In the genomic region with DNA sequence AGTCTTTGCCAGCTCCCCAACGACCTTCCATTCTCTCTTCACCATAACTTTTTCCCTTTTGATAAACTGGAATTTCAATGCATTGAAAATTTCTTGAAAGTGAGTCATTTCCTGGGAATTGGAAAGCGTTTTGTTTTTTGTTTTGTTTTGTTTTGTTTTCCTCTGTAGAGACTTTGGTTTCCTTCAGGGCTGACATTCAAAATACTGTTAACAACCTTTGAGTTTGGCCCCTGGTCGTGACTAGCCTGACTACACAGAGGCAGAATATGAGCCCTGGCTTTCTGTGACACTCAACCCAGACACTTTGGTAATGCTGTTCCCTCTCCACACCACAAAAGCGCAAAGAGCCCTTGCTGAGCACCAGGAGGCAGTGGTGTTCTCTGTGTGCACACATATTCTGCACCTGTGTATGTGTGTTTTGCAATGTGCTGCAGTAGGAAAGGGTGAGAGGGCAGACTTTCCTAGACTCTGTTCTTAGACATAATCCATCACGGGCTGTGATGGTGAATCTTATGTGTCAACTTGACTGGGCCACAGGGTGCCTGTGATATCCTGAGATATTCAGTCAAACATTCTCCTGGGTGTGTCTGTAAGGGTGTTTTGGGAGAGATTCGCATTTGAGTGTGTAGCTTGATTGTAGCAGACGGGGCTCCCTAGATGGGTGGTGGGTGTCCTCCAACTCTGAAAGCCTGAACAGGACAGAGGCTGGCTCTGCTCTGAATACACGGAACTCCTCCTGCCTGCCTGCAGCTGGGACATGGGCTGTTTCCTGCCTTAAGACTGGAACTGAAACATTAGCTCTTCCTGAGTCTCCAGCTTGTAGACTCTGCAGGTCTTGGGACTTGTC, we compare ENCODE assay signal across 8 cellular contexts. TPM values are rescaled to one million over a fixed set of nuclear protein-coding genes. Genes with fewer than 3 reads are reported as not detected.
DNase-seq lines count a peak whose midpoint lies in the region; ATAC-seq and TF ChIP-seq lines count a peak whose summit lies in the region.

No MANE protein-coding gene starts in this region.

- peaks cover 5% of the 10 kb centered on the region for H3K4me1 Mint-ChIP-seq in T-helper 17 cell

- no peak overlapping the region for H3K9ac ChIP-seq in fibroblast of lung (ENCODE audit: insufficient read depth, low read length)

- H3K36me3 ChIP-seq in fibroblast of lung (ENCODE audit: control insufficient read depth, insufficient read depth, low read length), result no peaks in the 10 kb centered on the region

- DNase-seq in DMS53 treated with DMSO at 0.1 percent for 48 hours (lab: John Stamatoyannopoulos, UW; ENCODE audit: unreplicated experiment) (peak; percentile 0), T-helper 17 cell (no peak), fibroblast of lung (ENCODE audit: low read depth in 2 of 2) (peak; percentile 55 to 80), renal cortical epithelial cell (ENCODE audit: low read depth) (peak; percentile 71)
- DNase-seq in Jurkat, Clone E6-1 (ENCODE audit: low read depth, low spot score), result peak; percentile 47

- H3K4me1 ChIP-seq in fibroblast of lung (ENCODE audit: control insufficient read depth, extremely low read depth, insufficient read depth, low read length), result peaks cover 2% of the 10 kb centered on the region

- no peaks in the 10 kb centered on the region for H3K79me2 ChIP-seq in fibroblast of lung (ENCODE audit: control insufficient read depth, insufficient read depth, low read length)

- no peaks in the 10 kb centered on the region for H4K20me1 ChIP-seq in fibroblast of lung (ENCODE audit: control insufficient read depth, extremely low read depth, insufficient read depth, low read length)

- no peak overlapping the region for H3K27ac Mint-ChIP-seq in T-helper 17 cell

- H3K9me3 ChIP-seq in T-helper 17 cell (ENCODE audit: control insufficient read depth, low read length, poor library complexity, severe bottlenecking) (no peaks in the 10 kb centered on the region), fibroblast of lung (ENCODE audit: control insufficient read depth, insufficient read depth, low read depth, low read length) (no peaks in the 10 kb centered on the region)

- ATAC-seq in GM19397 (IDR thresholded peaks at IDR 0.05; ENCODE audit: unreplicated experiment) (peak; percentile 42), T-helper 17 cell (peak; percentile 57), HG03139 (IDR thresholded peaks at IDR 0.05; ENCODE audit: unreplicated experiment) (no peak), HG03432 (IDR thresholded peaks at IDR 0.05; ENCODE audit: unreplicated experiment) (no peak)

- no peak overlapping the region for H3K4me2 ChIP-seq in fibroblast of lung (ENCODE audit: extremely low read depth, insufficient read depth, low read length)

- no peak overlapping the region for H3K4me3 Mint-ChIP-seq in T-helper 17 cell

- no peaks in the 10 kb centered on the region for H3K36me3 Mint-ChIP-seq in T-helper 17 cell (ENCODE audit: low read depth)

- no peaks in the 10 kb centered on the region for H3K27me3 ChIP-seq in fibroblast of lung (ENCODE audit: control insufficient read depth, insufficient read depth, low read length)

- no peak overlapping the region for H3K4me3 ChIP-seq in Jurkat, Clone E6-1 (ENCODE audit: low read length)
- no peak overlapping the region for H3K4me3 ChIP-seq in fibroblast of lung (replicated peaks in 1 of 4; ENCODE audit: control extremely low read depth in 1 of 4, insufficient read depth in 1 of 4, low read depth in 3 of 4, low read length in 4 of 4)

- H2AFZ ChIP-seq in fibroblast of lung (ENCODE audit: low read length), result no peak overlapping the region

- peak; percentile 74 to 92 for TF ChIP-seq CTCF in fibroblast of lung (conservative IDR thresholded peaks at IDR 0.05 in 1 of 2, IDR thresholded peaks at IDR 0.05 in 1 of 2; ENCODE audit: low read depth in 1 of 2, low read length in 2 of 2)

- H3K27me3 Mint-ChIP-seq in T-helper 17 cell, result peaks cover 5% of the 10 kb centered on the region

- H3K27ac ChIP-seq in fibroblast of lung (ENCODE audit: insufficient read depth, low read length), result no peak overlapping the region

RNA-seq across cellular contexts. Expression of a gene that starts 29.5 kb away (rescaled TPM):
- polyA plus RNA-seq in Jurkat, Clone E6-1 (2012; ENCODE audit: insufficient read depth, insufficient read length), result 77.4 TPM
- total RNA-seq in T-helper 17 cell (100 to 1,000 TPM; 110 to 135 TPM), fibroblast of lung (106 and 130 TPM in 2 replicates), renal cortical epithelial cell (77.4 and 120 TPM in 2 replicates)
- polyA plus RNA-seq in fibroblast of lung, result 25.5 and 29.5 TPM in 2 replicates
- 18.2 and 21.1 TPM in 2 replicates for polyA plus RNA-seq in fibroblast of lung (2012)
- 13.5 and 14.8 TPM in 2 replicates for polyA minus RNA-seq in fibroblast of lung (ENCODE audit: low replicate concordance)

Comparison
In these comparisons a context has a peak if more than half of its experiments do, and no peak if none do; other contexts are left out.
1. DNase-seq: peak in DMS53 treated with DMSO at 0.1 percent for 48 hours (single experiment), Jurkat, Clone E6-1 (single experiment), fibroblast of lung (2 of 2) and renal cortical epithelial cell (single experiment); none in T-helper 17 cell (0 of 3).
2. ATAC-seq: peak in GM19397 (single experiment) and T-helper 17 cell (single experiment); none in HG03139 (single experiment) and HG03432 (single experiment).